24 cellular contexts compared by ENCODE assay signal in genomic region chr4:151894246-151894645, GRCh38.
"Had no signal": no experiment of that assay in that cellular context is flagged by ENCODE, and none has a peak within 500 bp of the region (broad histone marks: within the 10 kb centered on the region; RNA-seq: fewer than 3 reads in every experiment).

No MANE protein-coding gene starts in this region.

- H3K9me3 Mint-ChIP-seq: dendritic cell treated with granulocyte-macrophage colony-stimulating factor and Interleukin-4, amounts not matched to agents 40 ng/mL and 50 ng/mL, for 4 days; effector memory CD8-positive, alpha-beta T cell; endodermal cell; naive B cell had no signal

- H3K27me3 Mint-ChIP-seq: effector memory CD8-positive, alpha-beta T cell had no signal

- ATAC-seq: effector memory CD8-positive, alpha-beta T cell; esophagus mucosa; gastrocnemius medialis; heart right ventricle; left cardiac atrium; left lung; left ventricle myocardium superior; lower lobe of right lung; mucosa of descending colon had no signal

- H3K27ac ChIP-seq: epithelial cell of prostate, esophagus squamous epithelium, gastrocnemius medialis, heart right ventricle, left lung, lower lobe of right lung had no signal

- H3K4me3 ChIP-seq: esophagus squamous epithelium, gastrocnemius medialis, heart right ventricle, left lung, lower lobe of right lung, mucosa of descending colon had no signal

- H3K4me1 Mint-ChIP-seq: endodermal cell, naive B cell had no signal

- H3K9me3 ChIP-seq: esophagus squamous epithelium, gastrocnemius medialis, heart right ventricle, left lung, lower lobe of right lung, mucosa of descending colon had no signal

- DNase-seq: cortex of kidney; effector CD8-positive, alpha-beta T cell; effector memory CD8-positive, alpha-beta T cell; endodermal cell; erythroblast; esophagus squamous epithelium; foreskin fibroblast; foreskin melanocyte; gastrocnemius medialis; glutamatergic neuron; head of caudate nucleus; heart right ventricle; hippocampal formation; left cardiac atrium; left lung; left ventricle myocardium superior; lower lobe of right lung; mesenchymal stem cell; mucosa of descending colon; naive B cell had no signal

- H3K4me3 Mint-ChIP-seq: dendritic cell treated with granulocyte-macrophage colony-stimulating factor and Interleukin-4, amounts not matched to agents 40 ng/mL and 50 ng/mL, for 4 days; effector memory CD8-positive, alpha-beta T cell; endodermal cell; mesothelial cell of epicardium; naive B cell had no signal

- H3K27ac Mint-ChIP-seq: dendritic cell treated with granulocyte-macrophage colony-stimulating factor and Interleukin-4, amounts not matched to agents 40 ng/mL and 50 ng/mL, for 4 days; effector memory CD8-positive, alpha-beta T cell; endodermal cell; mesothelial cell of epicardium; naive B cell had no signal

- H3K4me1 ChIP-seq: gastrocnemius medialis, heart right ventricle, left lung, lower lobe of right lung had no signal

- H3K27me3 ChIP-seq: esophagus squamous epithelium, gastrocnemius medialis, heart right ventricle, left lung had no signal

- H3K36me3 Mint-ChIP-seq: mesothelial cell of epicardium, naive B cell had no signal

- H3K36me3 ChIP-seq: esophagus squamous epithelium, gastrocnemius medialis, heart right ventricle, left lung, lower lobe of right lung had no signal
